17 cellular contexts compared by ENCODE assay signal in the genomic region with DNA sequence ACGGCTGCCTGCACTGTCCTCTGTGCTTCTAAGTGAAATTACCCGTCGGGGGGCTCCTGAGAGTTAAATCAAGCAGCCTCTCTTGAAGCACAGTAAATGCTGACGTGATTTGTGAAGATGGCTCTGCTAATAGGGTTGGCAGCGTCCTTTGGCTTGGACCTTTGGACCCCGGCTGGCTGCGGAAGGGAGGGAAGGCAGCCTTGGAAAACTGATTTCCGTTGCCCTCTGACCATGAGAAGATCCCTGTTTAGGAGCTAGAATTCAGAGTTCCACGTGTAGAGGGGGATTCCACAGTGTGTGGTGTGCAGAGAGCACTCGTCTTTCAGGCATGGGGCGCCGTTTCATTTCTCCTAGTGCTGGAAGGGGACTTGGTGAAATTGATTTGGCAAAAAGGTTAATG.
DNase-seq lines count a peak whose midpoint lies in the region; ATAC-seq, FAIRE-seq and TF ChIP-seq lines count a peak whose summit lies in the region.
"Had no signal": no experiment of that assay in that cellular context is flagged by ENCODE, and none has a peak within 500 bp of the region (broad histone marks: within the 10 kb centered on the region; RNA-seq: fewer than 3 reads in every experiment).

No MANE protein-coding gene starts in this region.

- no peak overlapping the region for H3K4me3 Mint-ChIP-seq in effector memory CD8-positive, alpha-beta T cell

- TF ChIP-seq RAD21 in liver (IDR thresholded peaks at IDR 0.05): no peak

- H3K9ac ChIP-seq in MM.1S (ENCODE audit: low read length): no peak overlapping the region
- H3K9ac ChIP-seq in liver (ENCODE audit: low read depth in 1 of 2, low read length in 2 of 2): no peak overlapping the region

- peaks cover 99% of the 10 kb centered on the region for H3K79me2 ChIP-seq in MM.1S (ENCODE audit: low read length)

- TF ChIP-seq CTCF in MM.1S (IDR thresholded peaks at IDR 0.05; ENCODE audit: low read length) (no peak), liver (IDR thresholded peaks at IDR 0.05; ENCODE audit: low read depth, low read length, missing input control) (no peak)

- 60% methylated on average over 12 of the region's 12 CpGs for WGBS in liver
- WGBS in small intestine, 3 donors: 48 to 79% (median 62%) methylated on average over 12 of the region's 12 CpGs

- H3K9me3 ChIP-seq in MM.1S (replicated peaks; ENCODE audit: insufficient read depth, low read length) (no peaks in the 10 kb centered on the region), liver (ENCODE audit: control insufficient read depth in 4 of 4, low read length in 3 of 4) (no peaks in the 10 kb centered on the region), small intestine (ENCODE audit: control insufficient read depth, low read depth) (no peaks in the 10 kb centered on the region)
- H3K9me3 ChIP-seq: BE2C, Caco-2, HAP-1 had no signal

- H3K4me1 Mint-ChIP-seq in effector memory CD8-positive, alpha-beta T cell (ENCODE audit: low read depth in 2 of 2): peaks cover 22 to 42% of the 10 kb centered on the region in 2 donors

- H3K27ac Mint-ChIP-seq in effector memory CD8-positive, alpha-beta T cell: peak overlapping the region; percentile 99

- no peaks in the 10 kb centered on the region for H3K36me3 ChIP-seq in MM.1S (replicated peaks; ENCODE audit: insufficient read depth, low read length)
- H3K36me3 ChIP-seq in liver (ENCODE audit: control insufficient read depth in 4 of 4, insufficient read depth in 3 of 4, low read depth in 1 of 4, low read length in 3 of 4): no peaks in the 10 kb centered on the region
- no peaks in the 10 kb centered on the region for H3K36me3 ChIP-seq in small intestine (ENCODE audit: control insufficient read depth in 2 of 2, insufficient read depth in 2 of 2, low read length in 2 of 2)
- H3K36me3 ChIP-seq: BE2C, HAP-1 had no signal

- peaks cover 12% of the 10 kb centered on the region for H3K36me3 Mint-ChIP-seq in effector memory CD8-positive, alpha-beta T cell (ENCODE audit: insufficient read depth)
- H3K36me3 Mint-ChIP-seq: CD8-positive, alpha-beta memory T cell had no signal

- no peak overlapping the region for H2AFZ ChIP-seq in MM.1S (ENCODE audit: low read length)

- intact Hi-C loops in head of caudate nucleus (cut with DNase I): no loop called here

- no peaks in the 10 kb centered on the region for H3K27me3 ChIP-seq in MM.1S (replicated peaks; ENCODE audit: insufficient read depth, low read length)
- H3K27me3 ChIP-seq in liver (ENCODE audit: control insufficient read depth in 4 of 4, insufficient read depth in 4 of 4, low read length in 3 of 4): no peaks in the 10 kb centered on the region
- H3K27me3 ChIP-seq in small intestine (ENCODE audit: control insufficient read depth in 2 of 2, insufficient read depth in 2 of 2, low read length in 2 of 2): no peaks in the 10 kb centered on the region
- H3K27me3 ChIP-seq: BE2C had no signal

- H3K4me2 ChIP-seq in MM.1S (ENCODE audit: low read depth, low read length): peak overlapping the region; percentile 37; the same call in 1 of the 2 replicates

- ATAC-seq in effector memory CD8-positive, alpha-beta T cell (replicated peaks): no peak

- no peaks in the 10 kb centered on the region for H3K27me3 Mint-ChIP-seq in effector memory CD8-positive, alpha-beta T cell

- peak overlapping the region; percentile 49; the same call in 1 of the 2 replicates for H3K27ac ChIP-seq in MM.1S (ENCODE audit: low read length)
- H3K27ac ChIP-seq in liver (ENCODE audit: low read depth in 1 of 2, low read length in 2 of 2): no peak overlapping the region
- H3K27ac ChIP-seq in small intestine (ENCODE audit: low read depth in 1 of 2, low read length in 1 of 2): no peak overlapping the region
- H3K27ac ChIP-seq: C4-2B had no signal

- peaks cover 92% of the 10 kb centered on the region for H4K20me1 ChIP-seq in MM.1S (ENCODE audit: insufficient read depth, low read length)

- H3K9me2 ChIP-seq in MM.1S (replicated peaks; ENCODE audit: insufficient read depth, low read length): no peaks in the 10 kb centered on the region

- DNase-seq in MM.1S: no peak
- no peak for DNase-seq in effector memory CD8-positive, alpha-beta T cell
- DNase-seq in small intestine: peak; percentile 65
- no peak for DNase-seq in hepatic stellate cell (ENCODE audit: low spot score)
- no peak for DNase-seq in SW 1271 (lab: John Stamatoyannopoulos, UW)
- no peak for DNase-seq in head of caudate nucleus
- DNase-seq: BE2C; Caco-2; CD8-positive, alpha-beta memory T cell; DND-41; GDM1 had no signal

- H3F3A ChIP-seq in MM.1S (ENCODE audit: insufficient read depth, low read length): peaks cover 92% of the 10 kb centered on the region

- FAIRE-seq in small intestine (lab: Jason Lieb, UNC): no peak
- FAIRE-seq: A204.1, GM12892, H1 had no signal

- peaks cover 72% of the 10 kb centered on the region for H3K4me1 ChIP-seq in MM.1S (ENCODE audit: low read length)
- H3K4me1 ChIP-seq in liver (ENCODE audit: control insufficient read depth in 4 of 4, insufficient read depth in 4 of 4, low read length in 3 of 4): peaks cover 0 to 10% (median 5%) of the 10 kb centered on the region in 4 donors
- H3K4me1 ChIP-seq in small intestine (ENCODE audit: control insufficient read depth in 2 of 2, insufficient read depth in 1 of 2, low read depth in 1 of 2, low read length in 1 of 2): no peaks in the 10 kb centered on the region
- H3K4me1 ChIP-seq: BE2C, Caco-2, HAP-1 had no signal

- H3K4me3 ChIP-seq in MM.1S (ENCODE audit: low read length) (no peak overlapping the region), liver (ENCODE audit: low read depth in 1 of 3, low read length in 3 of 3) (no peak overlapping the region), small intestine (ENCODE audit: low read depth in 1 of 2, low read length in 2 of 2) (no peak overlapping the region)
- H3K4me3 ChIP-seq: HAP-1 had no signal

- H3K9me3 Mint-ChIP-seq in effector memory CD8-positive, alpha-beta T cell: no peaks in the 10 kb centered on the region
- H3K9me3 Mint-ChIP-seq: CD8-positive, alpha-beta memory T cell had no signal

TF ChIP-seq in liver, 16 proteins besides CTCF, POLR2A, EP300 and RAD21:
- TF ChIP-seq, protein P1, sequence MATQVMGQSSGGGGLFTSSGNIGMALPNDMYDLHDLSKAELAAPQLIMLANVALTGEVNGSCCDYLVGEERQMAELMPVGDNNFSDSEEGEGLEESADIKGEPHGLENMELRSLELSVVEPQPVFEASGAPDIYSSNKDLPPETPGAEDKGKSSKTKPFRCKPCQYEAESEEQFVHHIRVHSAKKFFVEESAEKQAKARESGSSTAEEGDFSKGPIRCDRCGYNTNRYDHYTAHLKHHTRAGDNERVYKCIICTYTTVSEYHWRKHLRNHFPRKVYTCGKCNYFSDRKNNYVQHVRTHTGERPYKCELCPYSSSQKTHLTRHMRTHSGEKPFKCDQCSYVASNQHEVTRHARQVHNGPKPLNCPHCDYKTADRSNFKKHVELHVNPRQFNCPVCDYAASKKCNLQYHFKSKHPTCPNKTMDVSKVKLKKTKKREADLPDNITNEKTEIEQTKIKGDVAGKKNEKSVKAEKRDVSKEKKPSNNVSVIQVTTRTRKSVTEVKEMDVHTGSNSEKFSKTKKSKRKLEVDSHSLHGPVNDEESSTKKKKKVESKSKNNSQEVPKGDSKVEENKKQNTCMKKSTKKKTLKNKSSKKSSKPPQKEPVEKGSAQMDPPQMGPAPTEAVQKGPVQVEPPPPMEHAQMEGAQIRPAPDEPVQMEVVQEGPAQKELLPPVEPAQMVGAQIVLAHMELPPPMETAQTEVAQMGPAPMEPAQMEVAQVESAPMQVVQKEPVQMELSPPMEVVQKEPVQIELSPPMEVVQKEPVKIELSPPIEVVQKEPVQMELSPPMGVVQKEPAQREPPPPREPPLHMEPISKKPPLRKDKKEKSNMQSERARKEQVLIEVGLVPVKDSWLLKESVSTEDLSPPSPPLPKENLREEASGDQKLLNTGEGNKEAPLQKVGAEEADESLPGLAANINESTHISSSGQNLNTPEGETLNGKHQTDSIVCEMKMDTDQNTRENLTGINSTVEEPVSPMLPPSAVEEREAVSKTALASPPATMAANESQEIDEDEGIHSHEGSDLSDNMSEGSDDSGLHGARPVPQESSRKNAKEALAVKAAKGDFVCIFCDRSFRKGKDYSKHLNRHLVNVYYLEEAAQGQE (IDR thresholded peaks at IDR 0.05): no peak
- TF ChIP-seq FOXA1 (IDR thresholded peaks at IDR 0.05) (no peak), TAF1 (conservative IDR thresholded peaks at IDR 0.05) (no peak), SP1 (IDR thresholded peaks at IDR 0.05) (peak; percentile 77), HNF4G (IDR thresholded peaks at IDR 0.05) (peak; percentile 71), FOXA2 (IDR thresholded peaks at IDR 0.05) (no peak), NR2F2 (IDR thresholded peaks at IDR 0.05) (no peak), EGR1 (IDR thresholded peaks at IDR 0.05; ENCODE audit: low read depth in 2 of 2) (no peak), GABPA (IDR thresholded peaks at IDR 0.05 in 1 of 2, conservative IDR thresholded peaks at IDR 0.05 in 1 of 2) (no peak), JUND (IDR thresholded peaks at IDR 0.05) (no peak), YY1 (IDR thresholded peaks at IDR 0.05) (no peak), HNF4A (conservative IDR thresholded peaks at IDR 0.05) (peak; percentile 72 to 86), RXRA (IDR thresholded peaks at IDR 0.05) (peak in 1 of 2 donors; percentile 19)
- TF ChIP-seq, protein P2, sequence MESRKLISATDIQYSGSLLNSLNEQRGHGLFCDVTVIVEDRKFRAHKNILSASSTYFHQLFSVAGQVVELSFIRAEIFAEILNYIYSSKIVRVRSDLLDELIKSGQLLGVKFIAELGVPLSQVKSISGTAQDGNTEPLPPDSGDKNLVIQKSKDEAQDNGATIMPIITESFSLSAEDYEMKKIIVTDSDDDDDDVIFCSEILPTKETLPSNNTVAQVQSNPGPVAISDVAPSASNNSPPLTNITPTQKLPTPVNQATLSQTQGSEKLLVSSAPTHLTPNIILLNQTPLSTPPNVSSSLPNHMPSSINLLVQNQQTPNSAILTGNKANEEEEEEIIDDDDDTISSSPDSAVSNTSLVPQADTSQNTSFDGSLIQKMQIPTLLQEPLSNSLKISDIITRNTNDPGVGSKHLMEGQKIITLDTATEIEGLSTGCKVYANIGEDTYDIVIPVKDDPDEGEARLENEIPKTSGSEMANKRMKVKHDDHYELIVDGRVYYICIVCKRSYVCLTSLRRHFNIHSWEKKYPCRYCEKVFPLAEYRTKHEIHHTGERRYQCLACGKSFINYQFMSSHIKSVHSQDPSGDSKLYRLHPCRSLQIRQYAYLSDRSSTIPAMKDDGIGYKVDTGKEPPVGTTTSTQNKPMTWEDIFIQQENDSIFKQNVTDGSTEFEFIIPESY (IDR thresholded peaks at IDR 0.05): no peak
- TF ChIP-seq, protein P3, sequence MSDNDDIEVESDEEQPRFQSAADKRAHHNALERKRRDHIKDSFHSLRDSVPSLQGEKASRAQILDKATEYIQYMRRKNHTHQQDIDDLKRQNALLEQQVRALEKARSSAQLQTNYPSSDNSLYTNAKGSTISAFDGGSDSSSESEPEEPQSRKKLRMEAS (IDR thresholded peaks at IDR 0.05): no peak
- TF ChIP-seq, protein P4, sequence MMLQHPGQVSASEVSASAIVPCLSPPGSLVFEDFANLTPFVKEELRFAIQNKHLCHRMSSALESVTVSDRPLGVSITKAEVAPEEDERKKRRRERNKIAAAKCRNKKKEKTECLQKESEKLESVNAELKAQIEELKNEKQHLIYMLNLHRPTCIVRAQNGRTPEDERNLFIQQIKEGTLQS (IDR thresholded peaks at IDR 0.05): no peak
